In the genomic region with DNA sequence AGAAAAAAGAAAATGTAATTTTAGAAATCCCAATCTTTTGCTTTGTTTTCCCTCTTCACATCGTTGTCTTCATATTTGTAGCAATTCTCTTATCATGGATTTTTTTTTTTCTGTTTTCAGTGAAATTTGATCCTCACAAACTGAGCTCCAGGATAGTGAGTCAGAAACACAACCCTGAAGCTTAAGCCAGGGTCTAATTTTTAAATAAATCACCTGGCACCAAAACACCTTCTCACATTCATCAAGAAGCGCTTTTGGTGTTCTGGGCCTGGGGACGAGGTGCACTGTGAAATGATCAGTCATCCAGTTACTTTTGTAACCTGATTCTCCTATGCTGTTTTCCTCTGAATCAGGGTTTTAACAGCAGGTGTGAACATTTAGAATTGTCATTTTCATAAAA, we compare ENCODE assay signal across 18 cellular contexts.
DNase-seq lines count a peak whose midpoint lies in the region; ATAC-seq and TF ChIP-seq lines count a peak whose summit lies in the region.
"Had no signal": no experiment of that assay in that cellular context is flagged by ENCODE, and none has a peak within 500 bp of the region (broad histone marks: within the 10 kb centered on the region; RNA-seq: fewer than 3 reads in every experiment).

No MANE protein-coding gene starts in this region.

- H3K27me3 Mint-ChIP-seq in activated naive CD4-positive, alpha-beta T cell treated with anti-CD3 and anti-CD28 coated beads for 36 hours (ENCODE audit: low read depth), result no peaks in the 10 kb centered on the region

- H3K36me3 ChIP-seq in IMR-90 (ENCODE audit: control insufficient read depth, insufficient read depth, low read length), result no peaks in the 10 kb centered on the region
- H3K36me3 ChIP-seq: HAP-1 had no signal

- no peak for TF ChIP-seq CTCF in C4-2B (conservative IDR thresholded peaks at IDR 0.05)
- TF ChIP-seq CTCF in IMR-90 (conservative IDR thresholded peaks at IDR 0.05; ENCODE audit: low read depth, low read length), result no peak

- no CpG with 5 or more reads among the region's 3 CpGs for WGBS in IMR-90 (ENCODE audit: extremely low coverage in 2 of 2, insufficient read length in 1 of 2), 2 experiments

- H2BK5ac ChIP-seq in IMR-90 (ENCODE audit: low read depth, low read length, poor library complexity, severe bottlenecking), result no peak overlapping the region

- no peak overlapping the region for H2BK15ac ChIP-seq in IMR-90 (ENCODE audit: low read depth, low read length)

- in situ Hi-C loops in IMR-90 (cut with MboI; ENCODE audit: low sequenced_read_pairs), result no loop called here

- intact Hi-C loops in IMR-90 (cut with micrococcal nuclease), result no loop called here
- intact Hi-C loops in activated naive CD4-positive, alpha-beta T cell treated with anti-CD3 and anti-CD28 coated beads for 36 hours (cut with micrococcal nuclease), result no loop called here

- H2BK20ac ChIP-seq in IMR-90 (ENCODE audit: low read depth, low read length), result no peak overlapping the region

- no peak overlapping the region for H3K56ac ChIP-seq in IMR-90 (ENCODE audit: extremely low read depth, insufficient read depth, low read length)

- H2AK9ac ChIP-seq in IMR-90 (replicated peaks; ENCODE audit: low read depth, low read length, poor library complexity), result no peak overlapping the region

- no peak for TF ChIP-seq POLR2A in IMR-90 (IDR thresholded peaks at IDR 0.05; ENCODE audit: low read depth, low read length)

- no peaks in the 10 kb centered on the region for H3K9me1 ChIP-seq in IMR-90 (ENCODE audit: insufficient read depth, low read length)

- dilution Hi-C loops in IMR-90 (cut with HindIII; ENCODE audit: low sequenced_read_pairs, unreplicated experiment), result no loop called here

- BruUV-seq in IMR-90 (replicated peaks; lab: Mats Ljungman, UMichigan), result no TSS peak

- H3K27ac Mint-ChIP-seq in activated naive CD4-positive, alpha-beta T cell treated with anti-CD3 and anti-CD28 coated beads for 36 hours, result no peak overlapping the region

- no peak overlapping the region for H2AK5ac ChIP-seq in IMR-90 (ENCODE audit: low read depth, low read length)

- no peak overlapping the region for H3K18ac ChIP-seq in IMR-90 (ENCODE audit: low read depth, low read length)

- H3K36me3 Mint-ChIP-seq in activated naive CD4-positive, alpha-beta T cell treated with anti-CD3 and anti-CD28 coated beads for 36 hours (ENCODE audit: low read depth), result no peaks in the 10 kb centered on the region

- H3K4ac ChIP-seq in IMR-90 (ENCODE audit: low read depth, low read length), result no peak overlapping the region

- no peaks in the 10 kb centered on the region for H4K20me1 ChIP-seq in IMR-90 (ENCODE audit: insufficient read depth, low read length)

- H3K23ac ChIP-seq in IMR-90 (ENCODE audit: low read depth, low read length), result no peak overlapping the region

- H3K14ac ChIP-seq in IMR-90 (replicated peaks; ENCODE audit: low read depth, low read length), result no peak overlapping the region

- H3K79me1 ChIP-seq in IMR-90 (ENCODE audit: low read depth in 1 of 2, low read length in 2 of 2), result no peaks in the 10 kb centered on the region

- no peak overlapping the region for H3K9ac ChIP-seq in IMR-90 (ENCODE audit: low read depth, low read length)

- H4K91ac ChIP-seq in IMR-90 (ENCODE audit: insufficient read depth, low read depth, low read length), result no peak overlapping the region

- H3K9me3 ChIP-seq in IMR-90 (ENCODE audit: control insufficient read depth, insufficient read depth, low read length), result no peaks in the 10 kb centered on the region
- H3K9me3 ChIP-seq: HAP-1 had no signal

- no peak for ATAC-seq in IMR-90 (ENCODE audit: low read depth)
- ATAC-seq: GM12878 had no signal

- peak; percentile 10 for DNase-seq in IMR-90
- peak; percentile 20 for DNase-seq in amniotic epithelial cell (ENCODE audit: low read depth)
- DNase-seq in iris pigment epithelial cell (ENCODE audit: low read depth), result peak; percentile 23
- no peak for DNase-seq in activated naive CD4-positive, alpha-beta T cell treated with anti-CD3 and anti-CD28 coated beads for 36 hours
- DNase-seq in COLO668 (lab: John Stamatoyannopoulos, UW; ENCODE audit: unreplicated experiment), result no peak
- DNase-seq in kidney tubule cell (ENCODE audit: low spot score), result no peak
- DNase-seq: C1 segment of cervical spinal cord; DMS153; NCI-H1105; NCI-H2081; NCI-H446 treated with DMSO at 0.1 percent for 48 hours; NCI-H69; NK-92 treated with Interleukin-12 subunit alpha and Interleukin-12 subunit beta, amount 100 ng/mL, for 24 hours; SHP77 had no signal

- peaks cover 2% of the 10 kb centered on the region; the same call in 1 of the 2 replicates for H3K27me3 ChIP-seq in IMR-90 (ENCODE audit: control insufficient read depth, insufficient read depth, low read length)

- peaks cover 2% of the 10 kb centered on the region for H3K4me1 ChIP-seq in IMR-90 (ENCODE audit: control insufficient read depth, insufficient read depth, low read length)
- H3K4me1 ChIP-seq: HAP-1 had no signal

- H3K27ac ChIP-seq in C4-2B (peak overlapping the region; percentile 37), IMR-90 (ENCODE audit: insufficient read depth, low read length) (no peak overlapping the region)
- H3K27ac ChIP-seq: SK-N-MC had no signal

- CTCF ChIA-PET in IMR-90 (lab: Yijun Ruan, JAX), result interaction anchor here (0.5 to 0.7 kb wide), 2 partner anchors 147 to 258 kb away, joined by 3 read pairs; no protein-coding TSS in a partner anchor
- CTCF ChIA-PET in activated naive CD4-positive, alpha-beta T cell treated with anti-CD3 and anti-CD28 coated beads for 36 hours (lab: Charles Lee), result no interaction called here

- POLR2A ChIA-PET in IMR-90 (lab: Charles Lee; ENCODE audit: unreplicated experiment), result no interaction called here

- no peak overlapping the region for H3K4me3 ChIP-seq in IMR-90 (ENCODE audit: insufficient read depth, low read depth, low read length)
- H3K4me3 ChIP-seq: GM12878, HAP-1, SK-N-MC had no signal

- H3K4me3 Mint-ChIP-seq in activated naive CD4-positive, alpha-beta T cell treated with anti-CD3 and anti-CD28 coated beads for 36 hours, result no peak overlapping the region

- no peaks in the 10 kb centered on the region for H3K4me1 Mint-ChIP-seq in activated naive CD4-positive, alpha-beta T cell treated with anti-CD3 and anti-CD28 coated beads for 36 hours (ENCODE audit: low read depth)

- TF ChIP-seq RAD21 in IMR-90 (IDR thresholded peaks at IDR 0.05; ENCODE audit: low read length), result no peak

- no peak overlapping the region for H4K5ac ChIP-seq in IMR-90 (ENCODE audit: low read depth, low read length)

- no peaks in the 10 kb centered on the region for H3K9me3 Mint-ChIP-seq in activated naive CD4-positive, alpha-beta T cell treated with anti-CD3 and anti-CD28 coated beads for 36 hours

- H2BK120ac ChIP-seq in IMR-90 (ENCODE audit: low read depth, low read length), result no peak overlapping the region

- H2AFZ ChIP-seq in IMR-90 (replicated peaks; ENCODE audit: low read length, poor library complexity), result no peak overlapping the region

- H3K4me2 ChIP-seq in IMR-90 (ENCODE audit: low read depth, low read length), result no peak overlapping the region

- no peak overlapping the region for H4K8ac ChIP-seq in IMR-90 (ENCODE audit: low read depth in 2 of 2, low read length in 2 of 2)

TF ChIP-seq in IMR-90, 13 proteins besides CTCF, POLR2A, EP300 and RAD21:
- TF ChIP-seq BHLHE40 (IDR thresholded peaks at IDR 0.05; ENCODE audit: low read depth, low read length) (no peak), FOS (IDR thresholded peaks at IDR 0.05; ENCODE audit: low read depth, low read length) (no peak), SMC3 (IDR thresholded peaks at IDR 0.05; ENCODE audit: low read depth, low read length) (no peak), CHD1 (IDR thresholded peaks at IDR 0.05; ENCODE audit: low read depth, low read length) (no peak)

Comparison
In these comparisons a context has a peak if more than half of its experiments do, and no peak if none do; other contexts are left out.
1. DNase-seq: peak in IMR-90 (single experiment), amniotic epithelial cell (single experiment) and iris pigment epithelial cell (single experiment); none in activated naive CD4-positive, alpha-beta T cell treated with anti-CD3 and anti-CD28 coated beads for 36 hours (single experiment), COLO668 (single experiment) and kidney tubule cell (single experiment).